18 cellular contexts compared by ENCODE assay signal in genomic region chr12:82959821-82960220, GRCh38.
DNase-seq lines count a peak whose midpoint lies in the region; ATAC-seq and TF ChIP-seq lines count a peak whose summit lies in the region.
"Had no signal": no experiment of that assay in that cellular context is flagged by ENCODE, and none has a peak within 500 bp of the region (broad histone marks: within the 10 kb centered on the region; RNA-seq: fewer than 3 reads in every experiment).

No MANE protein-coding gene starts in this region.

- ATAC-seq in GM18517 (IDR thresholded peaks at IDR 0.05; ENCODE audit: unreplicated experiment) (peak; percentile 66), GM21717 (IDR thresholded peaks at IDR 0.05; ENCODE audit: unreplicated experiment) (peak; percentile 73), HG02623 (IDR thresholded peaks at IDR 0.05; ENCODE audit: unreplicated experiment) (no peak), mucosa of descending colon (no peak)
- ATAC-seq: Panc1 had no signal

- intact Hi-C loops in mucosa of descending colon (cut with DNase I, micrococcal nuclease): no loop called here

- no peak overlapping the region for H3K4me3 Mint-ChIP-seq in osteocyte (ENCODE audit: unreplicated experiment)
- H3K4me3 Mint-ChIP-seq: CD8-positive, alpha-beta memory T cell; H9 had no signal

- H3K4me3 ChIP-seq in Jurkat, Clone E6-1 (ENCODE audit: low read length): no peak overlapping the region
- H3K4me3 ChIP-seq in mucosa of descending colon: no peak overlapping the region
- H3K4me3 ChIP-seq: BLaER1, SJCRH30 had no signal

- DNase-seq in Jurkat, Clone E6-1 (ENCODE audit: low read depth, low spot score): peak; percentile 4
- no peak for DNase-seq in osteocyte (ENCODE audit: extremely low spot score, unreplicated experiment)
- DNase-seq in mucosa of descending colon: no peak
- no peak for DNase-seq in activated gamma-delta T cell (lab: John Stamatoyannopoulos, UW)
- DNase-seq: CD8-positive, alpha-beta memory T cell; DMS53; EL; H9; NCI-H1417; NCI-H187; NCI-H2227 treated with DMSO at 0.1 percent for 48 hours; NCI-H510A treated with DMSO at 0.1 percent for 48 hours; SJCRH30 had no signal

- H3K27me3 Mint-ChIP-seq in osteocyte (ENCODE audit: unreplicated experiment): no peaks in the 10 kb centered on the region

- no peaks in the 10 kb centered on the region for H3K36me3 ChIP-seq in mucosa of descending colon (ENCODE audit: low read depth)
- H3K36me3 ChIP-seq: BLaER1, SJCRH30 had no signal

- peaks cover 56% of the 10 kb centered on the region for H3K4me1 Mint-ChIP-seq in osteocyte (ENCODE audit: unreplicated experiment)

- no peaks in the 10 kb centered on the region for H3K4me1 ChIP-seq in mucosa of descending colon (ENCODE audit: low read depth)
- H3K4me1 ChIP-seq: BLaER1 had no signal

- H3K9me3 Mint-ChIP-seq in osteocyte (ENCODE audit: unreplicated experiment): peaks cover 13% of the 10 kb centered on the region
- H3K9me3 Mint-ChIP-seq: H9 had no signal

- TF ChIP-seq CTCF in osteocyte (IDR thresholded peaks at IDR 0.05) (no peak), mucosa of descending colon (IDR thresholded peaks at IDR 0.05) (no peak)

- no peaks in the 10 kb centered on the region for H3K9me3 ChIP-seq in mucosa of descending colon
- H3K9me3 ChIP-seq: BLaER1, SJCRH30 had no signal

- H3K27ac Mint-ChIP-seq in osteocyte (ENCODE audit: unreplicated experiment): peak overlapping the region; percentile 82
- H3K27ac Mint-ChIP-seq: CD8-positive, alpha-beta memory T cell; H9 had no signal

- peaks cover 17% of the 10 kb centered on the region for H3K36me3 Mint-ChIP-seq in osteocyte (ENCODE audit: unreplicated experiment)

Comparison
In these comparisons a context has a peak if more than half of its experiments do, and no peak if none do; other contexts are left out.
1. ATAC-seq: peak in GM18517 (single experiment) and GM21717 (single experiment); none in HG02623 (single experiment) and mucosa of descending colon (single experiment).